ENCODE assay signal across 1 cellular context in the genomic region with DNA sequence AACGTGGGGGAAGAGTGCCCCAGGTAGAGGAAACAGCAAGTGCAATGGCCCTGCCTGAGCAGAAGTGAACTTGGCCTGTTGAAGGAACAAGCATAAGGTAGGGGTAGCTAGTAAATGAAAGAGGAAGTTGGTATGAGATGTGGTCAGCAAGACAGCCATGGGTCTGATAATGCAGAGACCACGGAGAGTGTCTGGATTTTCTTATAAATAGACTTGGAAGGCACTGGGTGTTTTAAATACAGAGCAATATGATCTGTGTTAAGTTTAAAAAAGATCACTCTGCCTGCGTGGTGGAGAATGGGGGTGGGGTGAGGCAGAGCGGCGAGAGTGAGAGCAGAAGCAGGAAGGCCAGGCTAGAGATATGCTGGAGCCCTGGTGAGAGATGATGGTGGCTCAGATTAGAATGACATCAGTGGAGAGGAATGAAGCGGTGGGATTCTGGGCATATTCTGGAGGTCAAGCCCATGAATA.
TF ChIP-seq lines count a peak whose summit lies in the region.

No MANE protein-coding gene starts in this region.

TF ChIP-seq in GM12878, 131 proteins besides CTCF, POLR2A, EP300 and RAD21 (continued from another document and continues in another):
- TF ChIP-seq, protein P1, sequence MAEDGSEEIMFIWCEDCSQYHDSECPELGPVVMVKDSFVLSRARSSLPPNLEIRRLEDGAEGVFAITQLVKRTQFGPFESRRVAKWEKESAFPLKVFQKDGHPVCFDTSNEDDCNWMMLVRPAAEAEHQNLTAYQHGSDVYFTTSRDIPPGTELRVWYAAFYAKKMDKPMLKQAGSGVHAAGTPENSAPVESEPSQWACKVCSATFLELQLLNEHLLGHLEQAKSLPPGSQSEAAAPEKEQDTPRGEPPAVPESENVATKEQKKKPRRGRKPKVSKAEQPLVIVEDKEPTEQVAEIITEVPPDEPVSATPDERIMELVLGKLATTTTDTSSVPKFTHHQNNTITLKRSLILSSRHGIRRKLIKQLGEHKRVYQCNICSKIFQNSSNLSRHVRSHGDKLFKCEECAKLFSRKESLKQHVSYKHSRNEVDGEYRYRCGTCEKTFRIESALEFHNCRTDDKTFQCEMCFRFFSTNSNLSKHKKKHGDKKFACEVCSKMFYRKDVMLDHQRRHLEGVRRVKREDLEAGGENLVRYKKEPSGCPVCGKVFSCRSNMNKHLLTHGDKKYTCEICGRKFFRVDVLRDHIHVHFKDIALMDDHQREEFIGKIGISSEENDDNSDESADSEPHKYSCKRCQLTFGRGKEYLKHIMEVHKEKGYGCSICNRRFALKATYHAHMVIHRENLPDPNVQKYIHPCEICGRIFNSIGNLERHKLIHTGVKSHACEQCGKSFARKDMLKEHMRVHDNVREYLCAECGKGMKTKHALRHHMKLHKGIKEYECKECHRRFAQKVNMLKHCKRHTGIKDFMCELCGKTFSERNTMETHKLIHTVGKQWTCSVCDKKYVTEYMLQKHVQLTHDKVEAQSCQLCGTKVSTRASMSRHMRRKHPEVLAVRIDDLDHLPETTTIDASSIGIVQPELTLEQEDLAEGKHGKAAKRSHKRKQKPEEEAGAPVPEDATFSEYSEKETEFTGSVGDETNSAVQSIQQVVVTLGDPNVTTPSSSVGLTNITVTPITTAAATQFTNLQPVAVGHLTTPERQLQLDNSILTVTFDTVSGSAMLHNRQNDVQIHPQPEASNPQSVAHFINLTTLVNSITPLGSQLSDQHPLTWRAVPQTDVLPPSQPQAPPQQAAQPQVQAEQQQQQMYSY (CRISPR knock-in tag; IDR thresholded peaks at IDR 0.05): no peak
- TF ChIP-seq SPI1 (IDR thresholded peaks at IDR 0.05; ENCODE audit: borderline replicate concordance, insufficient read depth, low read depth, low read length) (peak; percentile 86), CHD2 (IDR thresholded peaks at IDR 0.05; ENCODE audit: borderline replicate concordance, low read depth, low read length) (peak; percentile 57; the same call in 1 of the 2 replicates), BACH1 (IDR thresholded peaks at IDR 0.05; ENCODE audit: borderline replicate concordance) (no peak), YY1 (IDR thresholded peaks at IDR 0.05; ENCODE audit: low read depth, low read length) (peak; percentile 64), CUX1 (IDR thresholded peaks at IDR 0.05; ENCODE audit: insufficient replicate concordance, low read depth, low read length) (peak; percentile 41), POU2F2 (IDR thresholded peaks at IDR 0.05; ENCODE audit: borderline replicate concordance, low read depth, low read length) (peak; percentile 52; the same call in 1 of the 3 replicates), SRF (IDR thresholded peaks at IDR 0.05; ENCODE audit: low read depth in 2 of 2, low read length in 2 of 2) (no peak), ZNF384 (IDR thresholded peaks at IDR 0.05; ENCODE audit: borderline replicate concordance, low read depth, low read length) (no peak), BRCA1 (IDR thresholded peaks at IDR 0.05; ENCODE audit: low read depth, low read length) (no peak), ZZZ3 (IDR thresholded peaks at IDR 0.05; ENCODE audit: control insufficient read depth, insufficient read length, low read depth) (no peak), MTA2 (IDR thresholded peaks at IDR 0.05; ENCODE audit: low read depth) (peak; percentile 74), BCL3 (IDR thresholded peaks at IDR 0.05; ENCODE audit: borderline replicate concordance, insufficient read depth, low read depth, low read length, poor library complexity, severe bottlenecking) (no peak), NR2F1 (conservative IDR thresholded peaks at IDR 0.05) (no peak), MTA3 (IDR thresholded peaks at IDR 0.05; ENCODE audit: borderline replicate concordance, low read length) (no peak), NFIC (IDR thresholded peaks at IDR 0.05; ENCODE audit: low read depth, low read length) (peak; percentile 81), ZNF24 (IDR thresholded peaks at IDR 0.05) (0 out of 2 replicates have a peak, but pooled peaks have one; percentile 10), HDGF (IDR thresholded peaks at IDR 0.05) (no peak), SUZ12 (IDR thresholded peaks at IDR 0.05; ENCODE audit: unreplicated experiment) (no peak), CREB1 (IDR thresholded peaks at IDR 0.05; ENCODE audit: low read depth) (peak; percentile 52; the same call in 1 of the 2 replicates), ZNF217 (IDR thresholded peaks at IDR 0.05) (no peak), ELK1 (IDR thresholded peaks at IDR 0.05; ENCODE audit: low read depth, low read length) (no peak), TAF1 (IDR thresholded peaks at IDR 0.05; ENCODE audit: borderline replicate concordance, low read depth, low read length) (peak; percentile 58), SMARCA5 (IDR thresholded peaks at IDR 0.05) (0 out of 2 replicates have a peak, but pooled peaks have one; percentile 12), NR2C1 (IDR thresholded peaks at IDR 0.05) (no peak), CBX5 (IDR thresholded peaks at IDR 0.05; ENCODE audit: low read depth) (peak; percentile 61; the same call in 1 of the 2 replicates), SUPT20H (IDR thresholded peaks at IDR 0.05; ENCODE audit: borderline replicate concordance, control insufficient read depth, low read depth, low read length) (no peak), FOS (IDR thresholded peaks at IDR 0.05; ENCODE audit: borderline replicate concordance, extremely low read depth, insufficient read length) (no peak), ZBED1 (IDR thresholded peaks at IDR 0.05; ENCODE audit: borderline replicate concordance) (peak; percentile 68; the same call in 1 of the 2 replicates), SMAD1 (IDR thresholded peaks at IDR 0.05; ENCODE audit: low read depth, partially characterized antibody) (no peak), NFXL1 (IDR thresholded peaks at IDR 0.05; ENCODE audit: borderline replicate concordance) (no peak)
- TF ChIP-seq, protein P2, sequence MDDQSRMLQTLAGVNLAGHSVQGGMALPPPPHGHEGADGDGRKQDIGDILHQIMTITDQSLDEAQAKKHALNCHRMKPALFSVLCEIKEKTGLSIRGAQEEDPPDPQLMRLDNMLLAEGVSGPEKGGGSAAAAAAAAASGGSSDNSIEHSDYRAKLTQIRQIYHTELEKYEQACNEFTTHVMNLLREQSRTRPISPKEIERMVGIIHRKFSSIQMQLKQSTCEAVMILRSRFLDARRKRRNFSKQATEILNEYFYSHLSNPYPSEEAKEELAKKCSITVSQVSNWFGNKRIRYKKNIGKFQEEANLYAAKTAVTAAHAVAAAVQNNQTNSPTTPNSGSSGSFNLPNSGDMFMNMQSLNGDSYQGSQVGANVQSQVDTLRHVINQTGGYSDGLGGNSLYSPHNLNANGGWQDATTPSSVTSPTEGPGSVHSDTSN (IDR thresholded peaks at IDR 0.05; ENCODE audit: insufficient replicate concordance, low read depth, low read length): no peak
- TF ChIP-seq, protein P3, sequence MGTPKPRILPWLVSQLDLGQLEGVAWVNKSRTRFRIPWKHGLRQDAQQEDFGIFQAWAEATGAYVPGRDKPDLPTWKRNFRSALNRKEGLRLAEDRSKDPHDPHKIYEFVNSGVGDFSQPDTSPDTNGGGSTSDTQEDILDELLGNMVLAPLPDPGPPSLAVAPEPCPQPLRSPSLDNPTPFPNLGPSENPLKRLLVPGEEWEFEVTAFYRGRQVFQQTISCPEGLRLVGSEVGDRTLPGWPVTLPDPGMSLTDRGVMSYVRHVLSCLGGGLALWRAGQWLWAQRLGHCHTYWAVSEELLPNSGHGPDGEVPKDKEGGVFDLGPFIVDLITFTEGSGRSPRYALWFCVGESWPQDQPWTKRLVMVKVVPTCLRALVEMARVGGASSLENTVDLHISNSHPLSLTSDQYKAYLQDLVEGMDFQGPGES (IDR thresholded peaks at IDR 0.05): no peak
- TF ChIP-seq, protein P4, sequence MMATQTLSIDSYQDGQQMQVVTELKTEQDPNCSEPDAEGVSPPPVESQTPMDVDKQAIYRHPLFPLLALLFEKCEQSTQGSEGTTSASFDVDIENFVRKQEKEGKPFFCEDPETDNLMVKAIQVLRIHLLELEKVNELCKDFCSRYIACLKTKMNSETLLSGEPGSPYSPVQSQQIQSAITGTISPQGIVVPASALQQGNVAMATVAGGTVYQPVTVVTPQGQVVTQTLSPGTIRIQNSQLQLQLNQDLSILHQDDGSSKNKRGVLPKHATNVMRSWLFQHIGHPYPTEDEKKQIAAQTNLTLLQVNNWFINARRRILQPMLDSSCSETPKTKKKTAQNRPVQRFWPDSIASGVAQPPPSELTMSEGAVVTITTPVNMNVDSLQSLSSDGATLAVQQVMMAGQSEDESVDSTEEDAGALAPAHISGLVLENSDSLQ (IDR thresholded peaks at IDR 0.05): no peak
- TF ChIP-seq, protein P5, sequence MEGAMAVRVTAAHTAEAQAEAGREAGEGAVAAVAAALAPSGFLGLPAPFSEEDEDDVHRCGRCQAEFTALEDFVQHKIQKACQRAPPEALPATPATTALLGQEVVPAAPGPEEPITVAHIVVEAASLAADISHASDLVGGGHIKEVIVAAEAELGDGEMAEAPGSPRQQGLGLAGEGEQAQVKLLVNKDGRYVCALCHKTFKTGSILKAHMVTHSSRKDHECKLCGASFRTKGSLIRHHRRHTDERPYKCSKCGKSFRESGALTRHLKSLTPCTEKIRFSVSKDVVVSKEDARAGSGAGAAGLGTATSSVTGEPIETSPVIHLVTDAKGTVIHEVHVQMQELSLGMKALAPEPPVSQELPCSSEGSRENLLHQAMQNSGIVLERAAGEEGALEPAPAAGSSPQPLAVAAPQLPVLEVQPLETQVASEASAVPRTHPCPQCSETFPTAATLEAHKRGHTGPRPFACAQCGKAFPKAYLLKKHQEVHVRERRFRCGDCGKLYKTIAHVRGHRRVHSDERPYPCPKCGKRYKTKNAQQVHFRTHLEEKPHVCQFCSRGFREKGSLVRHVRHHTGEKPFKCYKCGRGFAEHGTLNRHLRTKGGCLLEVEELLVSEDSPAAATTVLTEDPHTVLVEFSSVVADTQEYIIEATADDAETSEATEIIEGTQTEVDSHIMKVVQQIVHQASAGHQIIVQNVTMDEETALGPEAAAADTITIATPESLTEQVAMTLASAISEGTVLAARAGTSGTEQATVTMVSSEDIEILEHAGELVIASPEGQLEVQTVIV (IDR thresholded peaks at IDR 0.05; ENCODE audit: borderline replicate concordance, partially characterized antibody): no peak
